ENCODE assay signal across 28 cellular contexts in the genomic region with DNA sequence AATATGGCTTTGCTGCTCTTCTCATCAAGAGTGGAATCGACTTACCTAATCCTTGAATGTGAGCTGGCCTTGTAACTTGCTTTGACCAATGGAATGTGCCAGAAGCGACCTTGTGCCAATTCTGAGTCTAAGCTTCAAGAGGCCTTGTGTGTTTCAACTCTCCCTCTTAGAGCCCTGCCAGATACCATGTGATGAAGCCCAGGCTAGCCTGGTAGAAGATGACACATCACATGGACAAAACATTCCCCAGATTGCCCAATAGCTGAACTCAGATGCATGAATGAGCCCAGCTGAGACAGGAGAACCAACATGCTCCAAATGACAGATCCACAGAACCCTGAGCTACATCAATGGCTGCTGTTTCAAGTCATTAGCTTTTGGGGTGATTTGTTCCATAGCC. TPM values are rescaled to one million over a fixed set of nuclear protein-coding genes. Genes with fewer than 3 reads are reported as not detected.
DNase-seq lines count a peak whose midpoint lies in the region; ATAC-seq and TF ChIP-seq lines count a peak whose summit lies in the region.
"Had no signal": no experiment of that assay in that cellular context is flagged by ENCODE, and none has a peak within 500 bp of the region (broad histone marks: within the 10 kb centered on the region; RNA-seq: fewer than 3 reads in every experiment).

No MANE protein-coding gene starts in this region.

- intact Hi-C loops in cardiac septum (cut with DNase I), result no loop called here
- intact Hi-C loops in CD4-positive, alpha-beta T cell (cut with DNase I, micrococcal nuclease), result no loop called here

- no peak overlapping the region for H3K4me3 Mint-ChIP-seq in CD4-positive, alpha-beta T cell
- H3K4me3 Mint-ChIP-seq: activated T-cell treated with anti-CD3 and anti-CD28 coated beads, Interleukin-2, amount 50 U/mL, for 72 hours; central memory CD8-positive, alpha-beta T cell; T-helper 1 cell treated with Interleukin-12 subunit alpha and Interleukin-12 subunit beta and Interleukin-4 antibody, amounts not matched to agents 30 μg/mL and 1 μg/mL, for 36 hours had no signal

- H3K27me3 Mint-ChIP-seq in CD4-positive, alpha-beta T cell, result peaks cover 52% of the 10 kb centered on the region

- H3K27ac ChIP-seq in cardiac muscle cell, result peak overlapping the region; percentile 77
- no peak overlapping the region for H3K27ac ChIP-seq in CD4-positive, alpha-beta T cell (ENCODE audit: low read depth, low read length)
- H3K27ac ChIP-seq: dorsolateral prefrontal cortex, left ventricle myocardium inferior, neutrophil, upper lobe of right lung had no signal

- H3K36me3 ChIP-seq in cardiac muscle cell, result no peaks in the 10 kb centered on the region
- H3K36me3 ChIP-seq: HAP-1, left ventricle myocardium inferior, neutrophil, upper lobe of right lung had no signal

- TF ChIP-seq CTCF in cardiac muscle cell (IDR thresholded peaks at IDR 0.05; ENCODE audit: low read depth, low read length) (no peak), epithelial cell of esophagus (IDR thresholded peaks at IDR 0.05; ENCODE audit: insufficient read depth, low read depth, low read length, missing control alignments) (no peak)
- TF ChIP-seq CTCF in CD4-positive, alpha-beta T cell (IDR thresholded peaks at IDR 0.05), result no peak

- H3K4me3 ChIP-seq in cardiac muscle cell, result no peak overlapping the region
- no peak overlapping the region for H3K4me3 ChIP-seq in epithelial cell of esophagus (ENCODE audit: low read length)
- H3K4me3 ChIP-seq: dorsolateral prefrontal cortex, HAP-1, left ventricle myocardium inferior, upper lobe of right lung had no signal

- H3K4me1 Mint-ChIP-seq in CD4-positive, alpha-beta T cell (ENCODE audit: low read depth), result peaks cover 7% of the 10 kb centered on the region

- H3K27ac Mint-ChIP-seq in CD4-positive, alpha-beta T cell, result no peak overlapping the region
- H3K27ac Mint-ChIP-seq: activated T-cell treated with anti-CD3 and anti-CD28 coated beads, Interleukin-2, amount 50 U/mL, for 72 hours; T-helper 1 cell treated with Interleukin-12 subunit alpha and Interleukin-12 subunit beta and Interleukin-4 antibody, amounts not matched to agents 30 μg/mL and 1 μg/mL, for 36 hours had no signal

- no peaks in the 10 kb centered on the region for H3K27me3 ChIP-seq in cardiac muscle cell
- H3K27me3 ChIP-seq in CD4-positive, alpha-beta T cell (ENCODE audit: control insufficient read depth, insufficient read depth, low read length), result peaks cover 15% of the 10 kb centered on the region

- POLR2A ChIA-PET in CD4-positive, alpha-beta T cell (lab: Charles Lee), result no interaction called here

- H3K9me3 Mint-ChIP-seq in CD4-positive, alpha-beta T cell, result peaks cover 3% of the 10 kb centered on the region
- H3K9me3 Mint-ChIP-seq: activated T-cell treated with anti-CD3 and anti-CD28 coated beads, Interleukin-2, amount 50 U/mL, for 72 hours; central memory CD8-positive, alpha-beta T cell; T-helper 1 cell treated with Interleukin-12 subunit alpha and Interleukin-12 subunit beta and Interleukin-4 antibody, amounts not matched to agents 30 μg/mL and 1 μg/mL, for 36 hours had no signal

- H3K4me1 ChIP-seq in cardiac muscle cell (ENCODE audit: low read depth), result peaks cover 21% of the 10 kb centered on the region
- H3K4me1 ChIP-seq: left ventricle myocardium inferior, upper lobe of right lung had no signal

- DNase-seq in cardiac muscle cell (ENCODE audit: low read depth in 1 of 2, low spot score in 1 of 2), result peak in 1 of 2 donors; percentile 55
- DNase-seq in cardiac septum (ENCODE audit: low spot score), result no peak
- peak; percentile 58 for DNase-seq in epithelial cell of esophagus (ENCODE audit: low read depth)
- peak; percentile 77 for DNase-seq in kidney tubule cell (ENCODE audit: low spot score)
- no peak for DNase-seq in hippocampal formation (lab: John Stamatoyannopoulos, UW)
- DNase-seq in NCI-H526 (lab: John Stamatoyannopoulos, UW), result no peak
- no peak for DNase-seq in putamen (ENCODE audit: low spot score)
- no peak for DNase-seq in CD4-positive, alpha-beta T cell
- DNase-seq: activated CD4-positive, alpha-beta T cell treated with anti-CD3 and anti-CD28 coated beads, Interleukin-2, amount 50 U/mL, for 48 hours; activated T-cell treated with anti-CD3 and anti-CD28 coated beads, Interleukin-2, amount 50 U/mL, for 72 hours; Calu3; DMS79 treated with DMSO at 0.1 percent for 48 hours; dorsolateral prefrontal cortex; GDM1; left ventricle myocardium inferior; NCI-H1092; NCI-H1694; NCI-H446 treated with DMSO at 0.1 percent for 48 hours; posterior cingulate gyrus; SK-N-SH; stimulated activated naive CD4-positive, alpha-beta T cell; upper lobe of right lung had no signal

- ATAC-seq in CD4-positive, alpha-beta T cell (ENCODE audit: poor library complexity), result no peak
- ATAC-seq: activated CD4-positive, CD25-positive, alpha-beta regulatory T cell treated with anti-CD3 and anti-CD28 coated beads, Interleukin-2, amount 50 U/mL, for 24 hours; activated T-cell treated with anti-CD3 and anti-CD28 coated beads, Interleukin-2, amount 50 U/mL, for 72 hours; upper lobe of right lung had no signal

- CTCF ChIA-PET in CD4-positive, alpha-beta T cell (lab: Charles Lee), result no interaction called here

- H3K9me3 ChIP-seq in cardiac muscle cell (ENCODE audit: low read depth), result no peaks in the 10 kb centered on the region
- H3K9me3 ChIP-seq in CD4-positive, alpha-beta T cell (ENCODE audit: control insufficient read depth, low read length), result no peaks in the 10 kb centered on the region
- H3K9me3 ChIP-seq: HAP-1, left ventricle myocardium inferior, neutrophil, SK-N-SH, upper lobe of right lung had no signal

- no peaks in the 10 kb centered on the region for H3K36me3 Mint-ChIP-seq in CD4-positive, alpha-beta T cell (ENCODE audit: low read depth)

RNA-seq across cellular contexts. Expression of a gene that starts 4.2 kb away (rescaled TPM):
- total RNA-seq in cardiac muscle cell (69.8 and 88.0 TPM in 2 replicates), cardiac septum (0.11 TPM)
- polyA plus RNA-seq in cardiac muscle cell, result 45.8 and 54.8 TPM in 2 replicates
- not detected for total RNA-seq in CD4-positive, alpha-beta T cell
- total RNA-seq: left ventricle myocardium inferior, myocyte had no signal
- polyA plus RNA-seq: SK-N-SH had no signal

Comparison
In these comparisons a context has a peak if more than half of its experiments do, and no peak if none do; other contexts are left out.
1. RNA of a gene that starts 4.2 kb away (total RNA-seq): 69.8 to 88.0 TPM in cardiac muscle cell; 0.11 TPM in cardiac septum (single experiment) and not detected in CD4-positive, alpha-beta T cell; every median in the first group is over 10 times any median in the second.
2. DNase-seq: peak in epithelial cell of esophagus (single experiment) and kidney tubule cell (single experiment); none in cardiac septum (single experiment), hippocampal formation (0 of 2), NCI-H526 (0 of 2), putamen (single experiment) and CD4-positive, alpha-beta T cell (0 of 10).